ENCODE assay signal across 1 cellular context in the genomic region with DNA sequence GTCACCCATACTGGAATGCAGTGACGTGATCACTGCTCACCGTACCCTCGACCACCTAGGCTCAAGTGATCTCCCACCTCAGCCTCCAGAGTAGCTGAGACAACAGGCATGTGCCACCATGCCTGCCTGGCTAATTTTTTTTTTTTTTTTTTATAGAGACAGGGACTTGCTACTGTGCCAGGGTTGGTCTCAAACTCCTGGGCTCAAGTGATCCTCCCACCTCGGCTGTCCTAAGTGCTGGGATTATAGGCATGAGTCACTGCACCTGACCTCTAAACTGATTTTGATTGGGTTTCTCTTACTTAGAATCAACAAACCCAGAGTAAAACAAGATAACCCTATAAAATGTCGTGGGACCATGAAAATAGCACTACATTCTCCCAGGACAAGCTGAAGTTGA.
TF ChIP-seq lines count a peak whose summit lies in the region.

No MANE protein-coding gene starts in this region.

TF ChIP-seq in GM23338, 12 proteins besides CTCF, POLR2A, EP300 and RAD21 (continued from another document):
- TF ChIP-seq, protein P1, sequence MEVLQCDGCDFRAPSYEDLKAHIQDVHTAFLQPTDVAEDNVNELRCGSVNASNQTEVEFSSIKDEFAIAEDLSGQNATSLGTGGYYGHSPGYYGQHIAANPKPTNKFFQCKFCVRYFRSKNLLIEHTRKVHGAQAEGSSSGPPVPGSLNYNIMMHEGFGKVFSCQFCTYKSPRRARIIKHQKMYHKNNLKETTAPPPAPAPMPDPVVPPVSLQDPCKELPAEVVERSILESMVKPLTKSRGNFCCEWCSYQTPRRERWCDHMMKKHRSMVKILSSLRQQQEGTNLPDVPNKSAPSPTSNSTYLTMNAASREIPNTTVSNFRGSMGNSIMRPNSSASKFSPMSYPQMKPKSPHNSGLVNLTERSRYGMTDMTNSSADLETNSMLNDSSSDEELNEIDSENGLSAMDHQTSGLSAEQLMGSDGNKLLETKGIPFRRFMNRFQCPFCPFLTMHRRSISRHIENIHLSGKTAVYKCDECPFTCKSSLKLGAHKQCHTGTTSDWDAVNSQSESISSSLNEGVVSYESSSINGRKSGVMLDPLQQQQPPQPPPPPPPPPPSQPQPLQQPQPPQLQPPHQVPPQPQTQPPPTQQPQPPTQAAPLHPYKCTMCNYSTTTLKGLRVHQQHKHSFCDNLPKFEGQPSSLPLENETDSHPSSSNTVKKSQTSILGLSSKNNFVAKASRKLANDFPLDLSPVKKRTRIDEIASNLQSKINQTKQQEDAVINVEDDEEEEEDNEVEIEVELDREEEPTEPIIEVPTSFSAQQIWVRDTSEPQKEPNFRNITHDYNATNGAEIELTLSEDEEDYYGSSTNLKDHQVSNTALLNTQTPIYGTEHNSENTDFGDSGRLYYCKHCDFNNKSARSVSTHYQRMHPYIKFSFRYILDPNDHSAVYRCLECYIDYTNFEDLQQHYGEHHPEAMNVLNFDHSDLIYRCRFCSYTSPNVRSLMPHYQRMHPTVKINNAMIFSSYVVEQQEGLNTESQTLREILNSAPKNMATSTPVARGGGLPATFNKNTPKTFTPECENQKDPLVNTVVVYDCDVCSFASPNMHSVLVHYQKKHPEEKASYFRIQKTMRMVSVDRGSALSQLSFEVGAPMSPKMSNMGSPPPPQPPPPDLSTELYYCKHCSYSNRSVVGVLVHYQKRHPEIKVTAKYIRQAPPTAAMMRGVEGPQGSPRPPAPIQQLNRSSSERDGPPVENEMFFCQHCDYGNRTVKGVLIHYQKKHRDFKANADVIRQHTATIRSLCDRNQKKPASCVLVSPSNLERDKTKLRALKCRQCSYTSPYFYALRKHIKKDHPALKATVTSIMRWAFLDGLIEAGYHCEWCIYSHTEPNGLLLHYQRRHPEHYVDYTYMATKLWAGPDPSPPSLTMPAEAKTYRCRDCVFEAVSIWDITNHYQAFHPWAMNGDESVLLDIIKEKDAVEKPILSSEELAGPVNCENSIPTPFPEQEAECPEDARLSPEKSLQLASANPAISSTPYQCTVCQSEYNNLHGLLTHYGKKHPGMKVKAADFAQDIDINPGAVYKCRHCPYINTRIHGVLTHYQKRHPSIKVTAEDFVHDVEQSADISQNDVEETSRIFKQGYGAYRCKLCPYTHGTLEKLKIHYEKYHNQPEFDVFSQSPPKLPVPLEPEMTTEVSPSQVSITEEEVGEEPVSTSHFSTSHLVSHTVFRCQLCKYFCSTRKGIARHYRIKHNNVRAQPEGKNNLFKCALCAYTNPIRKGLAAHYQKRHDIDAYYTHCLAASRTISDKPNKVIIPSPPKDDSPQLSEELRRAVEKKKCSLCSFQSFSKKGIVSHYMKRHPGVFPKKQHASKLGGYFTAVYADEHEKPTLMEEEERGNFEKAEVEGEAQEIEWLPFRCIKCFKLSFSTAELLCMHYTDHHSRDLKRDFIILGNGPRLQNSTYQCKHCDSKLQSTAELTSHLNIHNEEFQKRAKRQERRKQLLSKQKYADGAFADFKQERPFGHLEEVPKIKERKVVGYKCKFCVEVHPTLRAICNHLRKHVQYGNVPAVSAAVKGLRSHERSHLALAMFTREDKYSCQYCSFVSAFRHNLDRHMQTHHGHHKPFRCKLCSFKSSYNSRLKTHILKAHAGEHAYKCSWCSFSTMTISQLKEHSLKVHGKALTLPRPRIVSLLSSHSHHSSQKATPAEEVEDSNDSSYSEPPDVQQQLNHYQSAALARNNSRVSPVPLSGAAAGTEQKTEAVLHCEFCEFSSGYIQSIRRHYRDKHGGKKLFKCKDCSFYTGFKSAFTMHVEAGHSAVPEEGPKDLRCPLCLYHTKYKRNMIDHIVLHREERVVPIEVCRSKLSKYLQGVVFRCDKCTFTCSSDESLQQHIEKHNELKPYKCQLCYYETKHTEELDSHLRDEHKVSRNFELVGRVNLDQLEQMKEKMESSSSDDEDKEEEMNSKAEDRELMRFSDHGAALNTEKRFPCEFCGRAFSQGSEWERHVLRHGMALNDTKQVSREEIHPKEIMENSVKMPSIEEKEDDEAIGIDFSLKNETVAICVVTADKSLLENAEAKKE (CRISPR knock-in tag; IDR thresholded peaks at IDR 0.05) = no peak
- TF ChIP-seq POLR2AphosphoS5 (IDR thresholded peaks at IDR 0.05; ENCODE audit: low read depth) (no peak), ZNF114 (CRISPR knock-in tag; IDR thresholded peaks at IDR 0.05) (no peak), ZNF331 (CRISPR knock-in tag; IDR thresholded peaks at IDR 0.05; ENCODE audit: low read depth) (no peak), EZH2 (IDR thresholded peaks at IDR 0.05; ENCODE audit: low read depth, unreplicated experiment) (no peak), JUNB (IDR thresholded peaks at IDR 0.05; ENCODE audit: unreplicated experiment) (no peak)
